ENCODE assay signal across 26 cellular contexts in genomic region chr16:49061315-49061714, GRCh38.
"Had no signal": no experiment of that assay in that cellular context is flagged by ENCODE, and none has a peak within 500 bp of the region (broad histone marks: within the 10 kb centered on the region; RNA-seq: fewer than 3 reads in every experiment).

No MANE protein-coding gene starts in this region.

- H3K27me3 ChIP-seq: colonic mucosa, neutrophil, tibial artery had no signal

- H3K9me3 ChIP-seq: breast epithelium, colonic mucosa, left lung, neutrophil, prostate gland, stomach, tibial artery had no signal

- H3K27ac ChIP-seq: breast epithelium, colonic mucosa, epithelial cell of prostate, left lung, neutrophil, prostate gland, stomach, tibial artery had no signal

- DNase-seq: activated B cell treated with CpG ODN at 0.5 μM for 24 hours; activated CD8-positive, alpha-beta memory T cell treated with anti-CD3 and anti-CD28 coated beads, Interleukin-2, amount 10 ng/mL, durations not matched to agents 7 days and 5 days; activated CD8-positive, alpha-beta T cell treated with anti-CD3 and anti-CD28 coated beads, Interleukin-2, amount 10 ng/mL, durations not matched to agents 7 days and 5 days; activated naive CD4-positive, alpha-beta T cell; activated T-cell treated with anti-CD3 and anti-CD28 coated beads, Interleukin-2, amount 50 U/mL, for 48 hours; colonic mucosa; effector CD8-positive, alpha-beta T cell; glutamatergic neuron; hippocampal formation; kidney; left lung; mammary epithelial cell; naive B cell; nephron progenitor cell; right cardiac atrium; stimulated activated CD4-positive, alpha-beta T cell treated with anti-CD3 and anti-CD28 coated beads, Interleukin-15, amount 100 ng/mL, for 24 hours; stimulated activated CD4-positive, alpha-beta T cell treated with anti-CD3 and anti-CD28 coated beads, Interleukin-2, amount 100 ng/mL, for 24 hours; stimulated activated naive B cell treated with anti-CD40 and anti-IgM and Interleukin-4, amounts not matched to agents 10 μg/mL and 1 μg/mL and 100 μg/mL, for 72 hours; stomach; T-helper 2 cell; tibial artery had no signal

- H3K4me1 ChIP-seq: breast epithelium, colonic mucosa, left lung, prostate gland, stomach, tibial artery had no signal

- H3K36me3 ChIP-seq: breast epithelium, colonic mucosa, left lung, neutrophil, prostate gland, stomach, tibial artery had no signal

- H3K4me3 ChIP-seq: breast epithelium, colonic mucosa, left lung, prostate gland, stomach, tibial artery had no signal

- ATAC-seq: activated CD8-positive, alpha-beta memory T cell treated with anti-CD3 and anti-CD28 coated beads, Interleukin-2, amount 10 ng/mL, durations not matched to agents 7 days and 5 days; activated CD8-positive, alpha-beta T cell treated with anti-CD3 and anti-CD28 coated beads, Interleukin-2, amount 10 ng/mL, durations not matched to agents 7 days and 5 days; activated naive CD4-positive, alpha-beta T cell treated with anti-CD3 and anti-CD28 coated beads, Interleukin-2, amount 50 U/mL, for 72 hours; left lung; stimulated activated naive B cell treated with anti-CD40 and anti-IgM and Interleukin-4, amounts not matched to agents 10 μg/mL and 1 μg/mL and 100 μg/mL, for 72 hours had no signal
